In the genomic region with DNA sequence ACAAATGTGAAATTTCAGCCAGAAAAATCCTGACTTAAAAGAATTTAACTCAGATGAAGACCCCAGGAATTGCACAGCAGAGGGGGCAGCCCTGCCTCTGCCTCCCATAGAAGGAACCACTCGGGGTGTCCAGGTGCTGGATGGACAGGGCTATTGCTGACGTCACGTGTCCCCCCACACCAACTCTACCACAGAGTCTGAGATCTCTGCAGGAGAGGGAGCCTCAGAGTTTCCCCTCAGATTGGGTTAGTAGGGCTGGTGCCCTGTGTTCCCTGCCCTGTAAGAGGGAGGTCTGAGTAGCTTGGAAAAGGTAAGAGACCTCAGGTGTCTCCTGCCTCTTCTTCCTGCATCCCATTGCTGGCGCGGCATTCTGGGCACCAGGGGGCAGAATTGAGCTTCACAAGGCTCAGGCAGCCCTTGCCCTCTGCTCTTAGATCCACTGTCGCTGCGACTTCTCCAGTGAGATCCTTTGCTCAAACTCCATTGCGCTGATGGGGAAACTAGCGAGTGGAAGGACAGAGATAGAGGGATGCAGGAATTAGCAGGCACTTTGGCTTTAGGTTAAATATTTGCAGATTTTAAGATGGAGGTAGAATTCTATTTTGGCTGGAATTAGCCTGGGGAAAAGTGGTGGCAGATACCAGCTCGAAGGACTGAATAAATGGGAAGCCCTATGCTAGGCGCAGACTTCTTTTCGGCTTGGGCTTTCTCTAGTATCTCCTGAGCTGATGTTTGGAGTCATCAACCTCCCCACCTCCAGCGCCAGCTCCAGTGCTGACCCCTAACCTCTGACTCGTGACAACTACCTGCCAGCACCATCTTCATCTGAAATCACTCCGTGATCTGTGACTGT, we compare ENCODE assay signal across 8 cellular contexts. TPM values are rescaled to one million over a fixed set of nuclear protein-coding genes. Genes with fewer than 3 reads are reported as not detected.
DNase-seq lines count a peak whose midpoint lies in the region; ATAC-seq and TF ChIP-seq lines count a peak whose summit lies in the region.

No MANE protein-coding gene starts in this region.

- H2BK12ac ChIP-seq in H9 (ENCODE audit: insufficient read length, low read depth, low read length) = no peak overlapping the region

- H3K27ac ChIP-seq in H9 (ENCODE audit: insufficient read length, low read depth, low read length) = no peak overlapping the region
- H3K27ac ChIP-seq in colonic mucosa = no peak overlapping the region
- H3K27ac ChIP-seq in left lung = no peak overlapping the region

- no peaks in the 10 kb centered on the region for H3K79me2 ChIP-seq in H9 (ENCODE audit: insufficient read depth, low read length)

- intact Hi-C loops in colonic mucosa (cut with DNase I) (loop anchor here (5.0 to 10.0 kb wide), 2 partner anchors 80 to 278 kb away; no protein-coding TSS in a partner anchor), left lung (cut with DNase I) (loop anchor here in 1 of 2 donors (2.0 kb wide), 1 partner anchor 78 kb away; no protein-coding TSS in a partner anchor)

- no peaks in the 10 kb centered on the region for H3K36me3 ChIP-seq in colonic mucosa
- no peaks in the 10 kb centered on the region for H3K36me3 ChIP-seq in left lung

- no peak overlapping the region for H2AFZ ChIP-seq in H9 (ENCODE audit: low read length)

- H3T11ph ChIP-seq in H9 (ENCODE audit: low read length) = no peak overlapping the region

- WGBS in H9 (ENCODE audit: extremely low coverage, insufficient read length, low lambda C conversion rate) = no CpG with 5 or more reads among the region's 15 CpGs

- CTCF ChIA-PET in activated CD4-positive, alpha-beta T cell treated with anti-CD3 and anti-CD28 coated beads, Interleukin-2, amount 10 ng/mL, durations not matched to agents 7 days and 5 days (lab: Charles Lee) = interaction anchor here (0.9 to 2.3 kb wide), 17 partner anchors 9 to 278 kb away, joined by 3 to 14 read pairs (median 5); no protein-coding TSS in a partner anchor

- H2BK20ac ChIP-seq in H9 (ENCODE audit: low read depth, low read length, poor library complexity, severe bottlenecking) = no peak overlapping the region

- H3K23me2 ChIP-seq in H9 (ENCODE audit: insufficient read length, low read depth, low read length, poor library complexity, severe bottlenecking) = peaks cover 12% of the 10 kb centered on the region

- H3K79me1 ChIP-seq in H9 (ENCODE audit: insufficient read depth, low read depth, low read length, poor library complexity, severe bottlenecking) = no peaks in the 10 kb centered on the region

- H4K20me1 ChIP-seq in H9 (ENCODE audit: control insufficient read depth, insufficient read depth, insufficient read length) = no peaks in the 10 kb centered on the region

- H3K27me3 ChIP-seq in H9 (ENCODE audit: insufficient read depth, low read length) (peaks cover 43% of the 10 kb centered on the region), colonic mucosa (peaks cover 29% of the 10 kb centered on the region), left lung (peaks cover 31 to 71% of the 10 kb centered on the region in 2 donors)

- no peak overlapping the region for H4K8ac ChIP-seq in H9 (replicated peaks; ENCODE audit: insufficient read length, low read depth, low read length)

- H3K4ac ChIP-seq in H9 (ENCODE audit: low read depth, low read length) = no peak overlapping the region

- H3K27me3 Mint-ChIP-seq in H9 (ENCODE audit: low read depth) = peaks cover 85% of the 10 kb centered on the region
- H3K27me3 Mint-ChIP-seq in activated CD4-positive, alpha-beta T cell treated with anti-CD3 and anti-CD28 coated beads, Interleukin-2, amount 10 ng/mL, durations not matched to agents 7 days and 5 days = peaks cover 60% of the 10 kb centered on the region

- POLR2A ChIA-PET in activated CD4-positive, alpha-beta T cell treated with anti-CD3 and anti-CD28 coated beads, Interleukin-2, amount 10 ng/mL, durations not matched to agents 7 days and 5 days (lab: Charles Lee) = interaction anchor here (0.9 kb wide), 1 partner anchor 157 kb away, joined by 5 read pairs; a partner anchor contains a TSS

- H3K36me3 Mint-ChIP-seq in H9 (ENCODE audit: insufficient read depth in 1 of 3, low read depth in 3 of 3) = no peaks in the 10 kb centered on the region; a peak in 1 of 7 replicates
- no peaks in the 10 kb centered on the region for H3K36me3 Mint-ChIP-seq in activated CD4-positive, alpha-beta T cell treated with anti-CD3 and anti-CD28 coated beads, Interleukin-2, amount 10 ng/mL, durations not matched to agents 7 days and 5 days (ENCODE audit: low read depth)

- peak overlapping the region; percentile 94 for H3K4me2 ChIP-seq in H9 (ENCODE audit: insufficient read depth, insufficient read length, low read length)

- H3K56ac ChIP-seq in H9 (ENCODE audit: insufficient read length, low read depth, low read length) = no peak overlapping the region

- H3K23ac ChIP-seq in H9 (ENCODE audit: insufficient read length, low read depth, low read length) = no peak overlapping the region

- no peak overlapping the region for H4K91ac ChIP-seq in H9 (ENCODE audit: insufficient read length, low read depth, low read length)

- ATAC-seq in left lung (peak; percentile 69), HG03460 (IDR thresholded peaks at IDR 0.05; ENCODE audit: unreplicated experiment) (no peak)

- no peak overlapping the region for H2BK120ac ChIP-seq in H9 (ENCODE audit: low read depth, low read length, poor library complexity, severe bottlenecking)

- peak overlapping the region in 1 of 2 experiments; percentile 66; a peak in 2 of 5 replicates for H3K4me3 Mint-ChIP-seq in H9
- H3K4me3 Mint-ChIP-seq in activated CD4-positive, alpha-beta T cell treated with anti-CD3 and anti-CD28 coated beads, Interleukin-2, amount 10 ng/mL, durations not matched to agents 7 days and 5 days = no peak overlapping the region

- H3K18ac ChIP-seq in H9 (ENCODE audit: insufficient read length, low read depth, low read length) = no peak overlapping the region

- no peak overlapping the region for H2BK15ac ChIP-seq in H9 (ENCODE audit: low read depth, low read length)

- H3K4me1 ChIP-seq in H9 (ENCODE audit: insufficient read depth, low read length) (peaks cover 14% of the 10 kb centered on the region; the same call in 1 of the 2 replicates), colonic mucosa (no peaks in the 10 kb centered on the region), left lung (peaks cover 0 to 24% of the 10 kb centered on the region in 2 donors)

- no peak overlapping the region for H2BK5ac ChIP-seq in H9 (ENCODE audit: insufficient read length, low read length)

- TF ChIP-seq CTCF in H9 (conservative IDR thresholded peaks at IDR 0.05) = peak; percentile 98
- TF ChIP-seq CTCF in colonic mucosa (IDR thresholded peaks at IDR 0.05) = peak; percentile 74
- peak; percentile 75 to 81 for TF ChIP-seq CTCF in left lung (IDR thresholded peaks at IDR 0.05)

- no peak overlapping the region for H3K14ac ChIP-seq in H9 (ENCODE audit: insufficient read depth, low read length)

- no peaks in the 10 kb centered on the region; a peak in 2 of 5 replicates for H3K9me3 Mint-ChIP-seq in H9
- H3K9me3 Mint-ChIP-seq in activated CD4-positive, alpha-beta T cell treated with anti-CD3 and anti-CD28 coated beads, Interleukin-2, amount 10 ng/mL, durations not matched to agents 7 days and 5 days = no peaks in the 10 kb centered on the region

- H3K4me1 Mint-ChIP-seq in H9 = peaks cover 44 to 55% of the 10 kb centered on the region in 2 experiments
- H3K4me1 Mint-ChIP-seq in activated CD4-positive, alpha-beta T cell treated with anti-CD3 and anti-CD28 coated beads, Interleukin-2, amount 10 ng/mL, durations not matched to agents 7 days and 5 days = peaks cover 13% of the 10 kb centered on the region

- H3K4me3 ChIP-seq in colonic mucosa (no peak overlapping the region), left lung (no peak overlapping the region)

- H3K9me3 ChIP-seq in H9 (ENCODE audit: control insufficient read depth, low read depth, low read length) = no peaks in the 10 kb centered on the region
- no peaks in the 10 kb centered on the region for H3K9me3 ChIP-seq in colonic mucosa
- H3K9me3 ChIP-seq in left lung = no peaks in the 10 kb centered on the region

- DNase-seq in AG20443 (ENCODE audit: low spot score) (peak; percentile 85), H9 (peak; percentile 95), NCI-H446 (lab: John Stamatoyannopoulos, UW) (peak; percentile 55 to 69), colonic mucosa (peak; percentile 88), left lung (peak; percentile 64 to 90)
- peak; percentile 80 for DNase-seq in activated CD4-positive, alpha-beta T cell treated with anti-CD3 and anti-CD28 coated beads, Interleukin-2, amount 10 ng/mL, durations not matched to agents 7 days and 5 days
- DNase-seq in stimulated activated CD4-positive, alpha-beta T cell treated with anti-CD3 and anti-CD28 coated beads, Interleukin-4, amount 100 ng/mL, for 48 hours (ENCODE audit: low read depth in 2 of 2) = peak; percentile 71 to 84

- H3K9ac ChIP-seq in H9 (ENCODE audit: extremely low read depth, insufficient read length, low read length) (no peak overlapping the region), colonic mucosa (ENCODE audit: low read depth in 2 of 2, low read length in 2 of 2) (no peak overlapping the region)

- H4K5ac ChIP-seq in H9 (ENCODE audit: insufficient read length, low read depth, low read length) = no peak overlapping the region

- no peak overlapping the region for H3K27ac Mint-ChIP-seq in H9
- H3K27ac Mint-ChIP-seq in activated CD4-positive, alpha-beta T cell treated with anti-CD3 and anti-CD28 coated beads, Interleukin-2, amount 10 ng/mL, durations not matched to agents 7 days and 5 days = no peak overlapping the region

- H2AK5ac ChIP-seq in H9 (ENCODE audit: insufficient read length, low read length) = no peak overlapping the region

RNA-seq across cellular contexts. Expression of a gene that starts 42.8 kb away (rescaled TPM):
- total RNA-seq in H9 (2021) (2.3 and 2.5 TPM in 2 replicates), colonic mucosa (not detected), left lung (not detected)
- under 1 TPM in 1 of 2 experiments, not detected in 1; 0.10 TPM for total RNA-seq in activated CD4-positive, alpha-beta T cell treated with anti-CD3 and anti-CD28 coated beads, Interleukin-2, amount 10 ng/mL, durations not matched to agents 7 days and 5 days

RNA-seq across cellular contexts. Expression of a gene that starts 52.8 kb away (rescaled TPM):
- total RNA-seq in H9 (2021) (18.9 and 23.4 TPM in 2 replicates), colonic mucosa (100 to 1,000 TPM in 1 of 2 donors, 10 to 100 TPM in 1; 70.0 to 117 TPM), left lung (10 to 100 TPM; 23.3 to 25.8 TPM)
- 1 to 10 TPM; 6.1 to 7.6 TPM for total RNA-seq in activated CD4-positive, alpha-beta T cell treated with anti-CD3 and anti-CD28 coated beads, Interleukin-2, amount 10 ng/mL, durations not matched to agents 7 days and 5 days
